ENCODE assay signal across 19 cellular contexts in the genomic region with DNA sequence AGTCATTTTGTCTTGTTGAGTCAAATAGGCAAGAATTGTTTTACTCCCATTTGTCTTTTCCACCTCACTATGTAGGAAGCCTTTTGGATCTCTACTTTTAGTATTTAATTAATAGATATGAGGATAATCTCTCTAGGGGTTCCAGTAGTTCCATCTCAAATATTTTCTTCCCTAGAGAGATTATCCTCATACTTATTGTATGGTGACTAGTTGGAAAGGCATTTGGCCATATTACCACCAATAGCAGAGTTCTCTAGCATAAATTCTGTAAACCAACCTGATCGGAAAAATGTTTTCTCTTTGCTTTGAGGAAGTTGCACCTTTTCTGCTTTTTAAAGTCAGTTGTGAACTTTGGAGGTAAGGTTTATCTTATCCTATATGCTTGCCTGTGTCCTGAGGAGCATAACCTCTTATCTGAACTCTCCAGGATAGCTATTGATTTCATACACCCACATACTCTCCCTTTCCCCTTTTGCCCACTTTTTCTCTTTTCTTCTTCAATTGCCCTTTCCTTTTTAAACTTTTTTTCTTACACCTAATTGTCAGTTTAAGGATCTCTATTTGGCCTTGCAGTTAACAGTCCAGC.
A peak's percentile ranks its signal among the peaks of the same experiment; 100 is the strongest.
DNase-seq lines count a peak whose midpoint lies in the region; ATAC-seq, FAIRE-seq and TF ChIP-seq lines count a peak whose summit lies in the region.
"Had no signal": no experiment of that assay in that cellular context is flagged by ENCODE, and none has a peak within 500 bp of the region (broad histone marks: within the 10 kb centered on the region; RNA-seq: fewer than 3 reads in every experiment).

No MANE protein-coding gene starts in this region.

- intact Hi-C loops in psoas muscle (cut with DNase I), result no loop called here

- H3K4me3 ChIP-seq in AG10803 (ENCODE audit: low read length), result no peak overlapping the region
- H3K4me3 ChIP-seq in astrocyte of the spinal cord (ENCODE audit: low read depth, low read length), result no peak overlapping the region
- H3K4me3 ChIP-seq in keratinocyte (ENCODE audit: control insufficient read depth in 2 of 3, extremely low read depth in 1 of 3, insufficient read depth in 2 of 3, low read depth in 1 of 3, low read length in 3 of 3), result no peak overlapping the region
- no peak overlapping the region for H3K4me3 ChIP-seq in MM.1S (ENCODE audit: low read length)
- no peak overlapping the region for H3K4me3 ChIP-seq in psoas muscle

- H3K9ac ChIP-seq in keratinocyte (ENCODE audit: control insufficient read depth, extremely low read depth, insufficient read depth, low read length), result no peak overlapping the region
- no peak overlapping the region for H3K9ac ChIP-seq in MM.1S (ENCODE audit: low read length)

- no peaks in the 10 kb centered on the region for H3K79me2 ChIP-seq in keratinocyte (ENCODE audit: control insufficient read depth, insufficient read depth, low read length)
- H3K79me2 ChIP-seq in MM.1S (ENCODE audit: low read length), result no peaks in the 10 kb centered on the region

- DNase-seq in AG10803 (ENCODE audit: low read depth), result peak; percentile 11
- DNase-seq in LHCN-M2 (ENCODE audit: low read depth), result peak; percentile 18
- DNase-seq in astrocyte of the spinal cord (ENCODE audit: low read depth, low spot score), result peak; percentile 17
- DNase-seq in keratinocyte (ENCODE audit: low read depth, low spot score), result no peak
- no peak for DNase-seq in MM.1S
- DNase-seq in psoas muscle, result no peak
- DNase-seq: 8988T, H7, KBM-7, NCI-H1092 treated with DMSO at 0.1 percent for 48 hours, NCI-H1694, NCI-H510A, NCI-H82 had no signal

- TF ChIP-seq CTCF in AG10803 (conservative IDR thresholded peaks at IDR 0.05; ENCODE audit: low read length) (no peak), astrocyte of the spinal cord (IDR thresholded peaks at IDR 0.05; ENCODE audit: low read depth, low read length) (no peak), keratinocyte (optimal IDR thresholded peaks at IDR 0.05 in 1 of 3, IDR thresholded peaks at IDR 0.05 in 1 of 3, conservative IDR thresholded peaks at IDR 0.05 in 1 of 3; ENCODE audit: extremely low read depth in 1 of 3, insufficient read depth in 2 of 3, low read length in 3 of 3) (no peak), MM.1S (IDR thresholded peaks at IDR 0.05; ENCODE audit: low read length) (no peak), psoas muscle (IDR thresholded peaks at IDR 0.05) (no peak)

- H2AFZ ChIP-seq in keratinocyte (ENCODE audit: control insufficient read depth, low read length), result no peak overlapping the region
- no peak overlapping the region for H2AFZ ChIP-seq in MM.1S (ENCODE audit: low read length)

- H4K20me1 ChIP-seq in keratinocyte (ENCODE audit: control insufficient read depth, extremely low read depth, insufficient read depth, low read length) (no peaks in the 10 kb centered on the region), MM.1S (ENCODE audit: insufficient read depth, low read length) (no peaks in the 10 kb centered on the region)

- H3K27me3 ChIP-seq in keratinocyte (ENCODE audit: control insufficient read depth, extremely low read depth, insufficient read depth, low read length), result no peaks in the 10 kb centered on the region
- no peaks in the 10 kb centered on the region for H3K27me3 ChIP-seq in MM.1S (replicated peaks; ENCODE audit: insufficient read depth, low read length)
- no peaks in the 10 kb centered on the region for H3K27me3 ChIP-seq in psoas muscle (ENCODE audit: insufficient read depth in 3 of 3, low read length in 2 of 3)

- H3K4me2 ChIP-seq in keratinocyte (ENCODE audit: control insufficient read depth, extremely low read depth, insufficient read depth, low read depth, low read length), result no peak overlapping the region
- H3K4me2 ChIP-seq in MM.1S (ENCODE audit: low read depth, low read length), result no peak overlapping the region

- dilution Hi-C loops in keratinocyte (cut with MboI; ENCODE audit: extremely low pct_ligation_motif_present, low sequenced_read_pairs), result no loop called here

- no peaks in the 10 kb centered on the region for H3K9me2 ChIP-seq in MM.1S (replicated peaks; ENCODE audit: insufficient read depth, low read length)

- H3K9me3 ChIP-seq in keratinocyte (ENCODE audit: control insufficient read depth, low read depth, low read length) (no peaks in the 10 kb centered on the region), MM.1S (replicated peaks; ENCODE audit: insufficient read depth, low read length) (no peaks in the 10 kb centered on the region), psoas muscle (no peaks in the 10 kb centered on the region)

- H3K4me1 ChIP-seq in keratinocyte (ENCODE audit: control insufficient read depth, extremely low read depth, insufficient read depth, low read length) (no peaks in the 10 kb centered on the region), MM.1S (ENCODE audit: low read length) (no peaks in the 10 kb centered on the region), psoas muscle (no peaks in the 10 kb centered on the region)

- no peaks in the 10 kb centered on the region for H3F3A ChIP-seq in MM.1S (ENCODE audit: insufficient read depth, low read length)

- H3K9me1 ChIP-seq in keratinocyte (ENCODE audit: control insufficient read depth, extremely low read depth, insufficient read depth, low read length), result no peaks in the 10 kb centered on the region

- H3K36me3 ChIP-seq in keratinocyte (ENCODE audit: control insufficient read depth in 2 of 2, extremely low read depth in 1 of 2, insufficient read depth in 2 of 2, low read length in 2 of 2) (peaks cover 3% of the 10 kb centered on the region in 2 experiments), MM.1S (replicated peaks; ENCODE audit: insufficient read depth, low read length) (no peaks in the 10 kb centered on the region), psoas muscle (ENCODE audit: insufficient read depth in 1 of 2, low read depth in 1 of 2) (peaks cover 0 to 72% of the 10 kb centered on the region in 2 donors)

- no peak for ATAC-seq in HG02852 (IDR thresholded peaks at IDR 0.05; ENCODE audit: unreplicated experiment)
- no peak for ATAC-seq in HG03342 (IDR thresholded peaks at IDR 0.05; ENCODE audit: unreplicated experiment)
- no peak for ATAC-seq in psoas muscle
- ATAC-seq: Panc1, Right ventricle myocardium inferior had no signal

- no peak overlapping the region for H3K27ac ChIP-seq in keratinocyte (ENCODE audit: control insufficient read depth, insufficient read depth, low read length)
- H3K27ac ChIP-seq in MM.1S (ENCODE audit: low read length), result no peak overlapping the region
- H3K27ac ChIP-seq in psoas muscle, result no peak overlapping the region
- H3K27ac ChIP-seq: C4-2B, HL-60 had no signal

- peak; percentile 43 for FAIRE-seq in keratinocyte (lab: Jason Lieb, UNC)

- WGBS in psoas muscle, 3 donors, result 96 to 100% (median 97%) methylated on average over 1 of the region's 1 CpG

- in situ Hi-C loops in astrocyte of the spinal cord (cut with HindIII; ENCODE audit: low sequenced_read_pairs), result no loop called here

Comparison
In these comparisons a context has a peak if more than half of its experiments do, and no peak if none do; other contexts are left out.
1. DNase-seq: peak in AG10803 (single experiment), LHCN-M2 (single experiment) and astrocyte of the spinal cord (single experiment); none in keratinocyte (single experiment), MM.1S (single experiment) and psoas muscle (0 of 2).